Comparison of ENCODE assay signal across 8 cellular contexts in the genomic region with DNA sequence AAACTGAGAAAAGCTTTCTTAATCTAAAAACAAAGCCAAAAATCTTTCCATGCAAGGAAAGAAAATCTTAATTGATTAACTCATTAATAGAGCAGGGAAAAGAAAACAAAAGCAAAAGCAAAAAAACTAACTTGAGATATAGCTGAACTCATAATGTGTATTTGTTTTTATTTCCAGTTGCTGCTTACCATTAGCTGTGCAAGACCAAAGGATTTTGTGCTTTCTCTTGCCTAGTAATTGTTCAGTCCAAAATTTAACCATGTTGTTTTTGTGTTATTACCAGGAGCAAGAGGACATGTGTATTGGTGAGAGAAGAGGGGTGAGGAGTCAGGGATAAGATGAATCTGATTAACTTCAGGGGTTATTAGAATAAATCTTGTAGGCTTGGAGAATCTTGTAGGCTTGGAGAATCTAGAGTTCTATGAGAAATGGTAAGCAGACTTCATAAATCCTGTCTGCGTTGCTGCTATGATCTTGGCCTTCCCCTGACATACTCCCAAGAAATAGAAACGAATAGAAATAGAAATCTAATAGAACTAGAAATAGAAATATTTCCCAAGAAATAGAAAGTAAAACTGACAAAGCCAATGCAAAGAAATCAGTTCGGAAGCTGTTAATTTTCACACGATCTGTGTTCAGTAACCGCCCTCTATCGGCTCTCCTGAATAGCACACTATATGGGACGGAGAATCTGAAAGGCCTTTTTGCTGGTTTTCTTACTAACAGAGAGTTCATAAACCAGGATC.
DNase-seq lines count a peak whose midpoint lies in the region; ATAC-seq and TF ChIP-seq lines count a peak whose summit lies in the region.

No MANE protein-coding gene starts in this region.

- TF ChIP-seq CTCF in activated B cell treated with CpG ODN at 0.5 μM for 24 hours (IDR thresholded peaks at IDR 0.05) (peak; percentile 92), epithelial cell of esophagus (IDR thresholded peaks at IDR 0.05; ENCODE audit: insufficient read depth, low read depth, low read length, missing control alignments) (peak; percentile 96)

- DNase-seq in activated gamma-delta T cell treated with Interleukin-2 at 50 U/mL for 16 hours (peak; percentile 35), activated gamma-delta T cell (lab: John Stamatoyannopoulos, UW) (no peak), HEK293T (ENCODE audit: extremely low spot score) (peak; percentile 54), NCI-H146 treated with DMSO at 0.1 percent for 48 hours (lab: John Stamatoyannopoulos, UW; ENCODE audit: unreplicated experiment) (peak; percentile 58), activated B cell treated with CpG ODN at 0.5 μM for 24 hours (no peak), epithelial cell of esophagus (ENCODE audit: low read depth) (peak; percentile 80), naive B cell (peak; percentile 36), amniotic stem cell (lab: John Stamatoyannopoulos, UW) (no peak)

- CTCF ChIA-PET in HEK293T (lab: Yijun Ruan, JAX): interaction anchor here (0.6 to 1.6 kb wide), 8 partner anchors 8 to 558 kb away, joined by 3 to 7 read pairs (median 4); no protein-coding TSS in a partner anchor
- CTCF ChIA-PET in activated B cell treated with CpG ODN at 0.5 μM for 24 hours (lab: Charles Lee): interaction anchor here (0.7 to 4.0 kb wide), 31 partner anchors 9 to 263 kb away, joined by 3 to 32 read pairs (median 6); a partner anchor contains a TSS

- POLR2A ChIA-PET in HEK293T (lab: Yijun Ruan, JAX) (interaction anchor here (0.7 kb wide), 1 partner anchor 242 kb away, joined by 3 read pairs; no protein-coding TSS in a partner anchor), activated B cell treated with CpG ODN at 0.5 μM for 24 hours (lab: Charles Lee) (no interaction called here)

- peak overlapping the region; percentile 27 for H3K27ac Mint-ChIP-seq in activated B cell treated with CpG ODN at 0.5 μM for 24 hours
- peak overlapping the region; percentile 3 to 90 (median 40) for H3K27ac Mint-ChIP-seq in naive B cell

- peak overlapping the region; percentile 21 for H3K4me3 ChIP-seq in epithelial cell of esophagus (ENCODE audit: low read length)

- no peaks in the 10 kb centered on the region for H3K9me3 Mint-ChIP-seq in activated B cell treated with CpG ODN at 0.5 μM for 24 hours
- peaks cover 0 to 5% (median 0%) of the 10 kb centered on the region in 7 donors for H3K9me3 Mint-ChIP-seq in naive B cell

- H3K4me1 Mint-ChIP-seq in activated B cell treated with CpG ODN at 0.5 μM for 24 hours: peaks cover 39% of the 10 kb centered on the region
- peaks cover 24 to 37% (median 33%) of the 10 kb centered on the region in 3 donors for H3K4me1 Mint-ChIP-seq in naive B cell

- intact Hi-C loops in activated B cell treated with CpG ODN at 0.5 μM for 24 hours (cut with micrococcal nuclease): loop anchor here (1.0 to 5.0 kb wide), 4 partner anchors 106 to 264 kb away; a partner anchor contains a TSS

- H3K4me3 Mint-ChIP-seq in activated B cell treated with CpG ODN at 0.5 μM for 24 hours: peak overlapping the region; percentile 84
- peak overlapping the region; percentile 69 to 92 (median 81) for H3K4me3 Mint-ChIP-seq in naive B cell

- H3K27me3 Mint-ChIP-seq in activated B cell treated with CpG ODN at 0.5 μM for 24 hours (no peaks in the 10 kb centered on the region), naive B cell (peaks cover 0 to 5% (median 0%) of the 10 kb centered on the region in 3 donors)

- ATAC-seq in activated B cell treated with CpG ODN at 0.5 μM for 24 hours (ENCODE audit: low read depth) (peak; percentile 53), naive B cell (ENCODE audit: low read depth in 2 of 2) (peak; percentile 24 to 54)

- H3K36me3 Mint-ChIP-seq in activated B cell treated with CpG ODN at 0.5 μM for 24 hours (ENCODE audit: low read depth) (no peaks in the 10 kb centered on the region), naive B cell (no peaks in the 10 kb centered on the region)

TF ChIP-seq in HEK293T, 16 proteins besides CTCF, POLR2A, EP300 and RAD21:
- TF ChIP-seq LEF1 (IDR thresholded peaks at IDR 0.05; ENCODE audit: borderline replicate concordance): no peak

Comparison
In these comparisons a context has a peak if more than half of its experiments do, and no peak if none do; other contexts are left out.
1. DNase-seq: peak in activated gamma-delta T cell treated with Interleukin-2 at 50 U/mL for 16 hours (single experiment), HEK293T (single experiment), NCI-H146 treated with DMSO at 0.1 percent for 48 hours (single experiment), epithelial cell of esophagus (single experiment) and naive B cell (single experiment); none in activated gamma-delta T cell (single experiment), activated B cell treated with CpG ODN at 0.5 μM for 24 hours (single experiment) and amniotic stem cell (single experiment).